Comparison of ENCODE assay signal across 8 cellular contexts in genomic region chr1:85258536-85259117, GRCh38. TPM values are rescaled to one million over a fixed set of nuclear protein-coding genes. Genes with fewer than 3 reads are reported as not detected.
DNase-seq lines count a peak whose midpoint lies in the region; ATAC-seq and TF ChIP-seq lines count a peak whose summit lies in the region.

No MANE protein-coding gene starts in this region.

- H3K27me3 ChIP-seq in esophagus squamous epithelium (no peaks in the 10 kb centered on the region), prostate gland (replicated peaks; ENCODE audit: insufficient read depth) (no peaks in the 10 kb centered on the region)

- CTCF ChIA-PET in RWPE1 (lab: Yijun Ruan, JAX) = interaction anchor here (0.5 to 3.0 kb wide), 15 partner anchors 12 to 1212 kb away, joined by 3 to 26 read pairs (median 4); no protein-coding TSS in a partner anchor

- no peak for TF ChIP-seq POLR2A in esophagus squamous epithelium (IDR thresholded peaks at IDR 0.05)
- no peak for TF ChIP-seq POLR2A in prostate gland (IDR thresholded peaks at IDR 0.05)

- intact Hi-C loops in esophagus squamous epithelium (cut with DNase I) (loop anchor here (5.0 kb wide), 2 partner anchors 151 to 311 kb away; no protein-coding TSS in a partner anchor), prostate gland (cut with DNase I) (loop anchor here (5.0 kb wide), 2 partner anchors 56 to 311 kb away; partner anchors contain the start of gene SYDE2)

- peaks cover 0 to 61% (median 16%) of the 10 kb centered on the region in 3 donors for H3K4me1 ChIP-seq in esophagus squamous epithelium
- peaks cover 2% of the 10 kb centered on the region for H3K4me1 ChIP-seq in prostate gland (replicated peaks)

- DNase-seq in ELR (ENCODE audit: low read depth) = peak; percentile 40
- DNase-seq in RWPE1 (ENCODE audit: low spot score) = no peak
- no peak for DNase-seq in esophagus squamous epithelium (lab: John Stamatoyannopoulos, UW)
- DNase-seq in prostate gland (ENCODE audit: low spot score) = no peak
- no peak for DNase-seq in NCI-H226
- no peak for DNase-seq in cortex of kidney (lab: John Stamatoyannopoulos, UW)
- DNase-seq in 8988T = no peak

- TF ChIP-seq CTCF in RWPE1 (conservative IDR thresholded peaks at IDR 0.05; ENCODE audit: low read depth) (no peak), esophagus squamous epithelium (IDR thresholded peaks at IDR 0.05) (no peak), prostate gland (IDR thresholded peaks at IDR 0.05) (no peak)

- 5 to 6% methylated on average over 9 to 14 of the region's 19 CpGs for WGBS in esophagus squamous epithelium, 2 donors
- WGBS in prostate gland = 4% methylated on average over 19 of the region's 19 CpGs

- peak overlapping the region; percentile 73 for H3K27ac ChIP-seq in RWPE1
- H3K27ac ChIP-seq in esophagus squamous epithelium = peak overlapping the region; percentile 87 to 93 (median 92)
- peak overlapping the region; percentile 76 to 77 for H3K27ac ChIP-seq in prostate gland

- peaks cover 0 to 58% (median 0%) of the 10 kb centered on the region in 3 donors for H3K36me3 ChIP-seq in esophagus squamous epithelium
- no peaks in the 10 kb centered on the region for H3K36me3 ChIP-seq in prostate gland

- POLR2A ChIA-PET in RWPE1 (lab: Yijun Ruan, JAX; ENCODE audit: low non-redundant PET) = interaction anchor here (0.6 kb wide), 2 partner anchors 210 to 1100 kb away, joined by 6 read pairs; no protein-coding TSS in a partner anchor

- H3K9me3 ChIP-seq in esophagus squamous epithelium = no peaks in the 10 kb centered on the region
- H3K9me3 ChIP-seq in prostate gland = no peaks in the 10 kb centered on the region

- ATAC-seq in GM21619 (IDR thresholded peaks at IDR 0.05; ENCODE audit: unreplicated experiment) = no peak

- H3K4me3 ChIP-seq in esophagus squamous epithelium (peak overlapping the region; percentile 94 to 99 (median 98)), prostate gland (peak overlapping the region; percentile 79 to 91)

RNA-seq across cellular contexts. Expression of gene C1orf52, which starts 0.8 kb away (rescaled TPM):
- total RNA-seq in esophagus squamous epithelium (10 to 100 TPM in 3 of 4 donors, 1 to 10 TPM in 1; 9.1 to 15.2 (median 12.2) TPM), prostate gland (10 to 100 TPM; 12.7 to 30.5 TPM)

RNA-seq across cellular contexts. Expression of gene BCL10, which starts 17.8 kb away (rescaled TPM):
- total RNA-seq in esophagus squamous epithelium = 10 to 100 TPM; 24.4 to 42.3 (median 27.0) TPM
- total RNA-seq in prostate gland = 10 to 100 TPM; 17.3 to 18.4 TPM

RNA-seq across cellular contexts. Expression of gene SYDE2, which starts 57.8 kb away (rescaled TPM):
- total RNA-seq in esophagus squamous epithelium (10 to 100 TPM in 1 of 4 donors, 1 to 10 TPM in 3; 2.8 to 10.9 (median 4.4) TPM), prostate gland (1 to 10 TPM; 6.6 to 8.4 TPM)
